In genomic region chr1:213394837-213395236, GRCh38 we compare ENCODE assay signal across 27 cellular contexts.
"Had no signal": no experiment of that assay in that cellular context is flagged by ENCODE, and none has a peak within 500 bp of the region (broad histone marks: within the 10 kb centered on the region; RNA-seq: fewer than 3 reads in every experiment).

No MANE protein-coding gene starts in this region.

- H3K4me2 ChIP-seq: hepatocyte had no signal

- H3K27ac Mint-ChIP-seq: naive thymus-derived CD8-positive, alpha-beta T cell; nephron; progenitor cell of endocrine pancreas; stimulated activated effector memory CD8-positive, alpha-beta T cell treated with anti-CD3 and anti-CD28 coated beads, Interleukin-12 subunit alpha, Interleukin-12 subunit beta, amount 100 ng/mL, for 72 hours; stimulated activated naive CD8-positive, alpha-beta T cell treated with anti-CD3 and anti-CD28 coated beads, Interleukin-15, Interleukin-2, amounts not matched to agents 100 ng/mL and 50 ng/mL, for 24 hours had no signal

- H3K36me3 Mint-ChIP-seq: naive thymus-derived CD8-positive, alpha-beta T cell; stimulated activated effector memory CD8-positive, alpha-beta T cell treated with anti-CD3 and anti-CD28 coated beads, Interleukin-12 subunit alpha, Interleukin-12 subunit beta, amount 100 ng/mL, for 72 hours had no signal

- H3K4me3 ChIP-seq: heart right ventricle, hepatocyte, left lung, lower lobe of right lung, right atrium auricular region, skin epidermis, suprapubic skin, thoracic aorta, tibial artery, upper lobe of right lung had no signal

- H3K4me3 Mint-ChIP-seq: naive thymus-derived CD8-positive, alpha-beta T cell; nephron; stimulated activated effector memory CD8-positive, alpha-beta T cell treated with anti-CD3 and anti-CD28 coated beads, Interleukin-12 subunit alpha, Interleukin-12 subunit beta, amount 100 ng/mL, for 72 hours; stimulated activated naive CD8-positive, alpha-beta T cell treated with anti-CD3 and anti-CD28 coated beads, Interleukin-15, Interleukin-2, amounts not matched to agents 100 ng/mL and 50 ng/mL, for 24 hours had no signal

- FAIRE-seq: keratinocyte, urothelium cell line had no signal

- H3K4me1 Mint-ChIP-seq: naive thymus-derived CD8-positive, alpha-beta T cell; stimulated activated effector memory CD8-positive, alpha-beta T cell treated with anti-CD3 and anti-CD28 coated beads, Interleukin-12 subunit alpha, Interleukin-12 subunit beta, amount 100 ng/mL, for 72 hours had no signal

- H3K27me3 Mint-ChIP-seq: stimulated activated naive CD8-positive, alpha-beta T cell treated with anti-CD3 and anti-CD28 coated beads, Interleukin-15, Interleukin-2, amounts not matched to agents 100 ng/mL and 50 ng/mL, for 24 hours had no signal

- H2AFZ ChIP-seq: hepatocyte had no signal

- H3K4me1 ChIP-seq: left lung, lower lobe of right lung, right atrium auricular region, tibial artery, upper lobe of right lung had no signal

- H3K9me3 Mint-ChIP-seq: stimulated activated effector memory CD8-positive, alpha-beta T cell treated with anti-CD3 and anti-CD28 coated beads, Interleukin-12 subunit alpha, Interleukin-12 subunit beta, amount 100 ng/mL, for 72 hours; stimulated activated naive CD8-positive, alpha-beta T cell treated with anti-CD3 and anti-CD28 coated beads, Interleukin-15, Interleukin-2, amounts not matched to agents 100 ng/mL and 50 ng/mL, for 24 hours had no signal

- DNase-seq: heart right ventricle; kidney glomerular epithelial cell; left cardiac atrium; left lung; lower lobe of right lung; mammary epithelial cell; mesenchymal stem cell; naive thymus-derived CD8-positive, alpha-beta T cell; occipital lobe; stimulated activated CD4-positive, alpha-beta T cell treated with anti-CD3 and anti-CD28 coated beads, Interleukin-4, amount 100 ng/mL, for 24 hours; stimulated activated naive CD4-positive, alpha-beta T cell; tibial artery; trophoblast cell; upper lobe of right lung had no signal

- H3K79me2 ChIP-seq: hepatocyte had no signal

- H3K9me3 ChIP-seq: heart right ventricle, left lung, lower lobe of right lung, neutrophil, right atrium auricular region, suprapubic skin, thoracic aorta, tibial artery, upper lobe of right lung had no signal

- H3K27ac ChIP-seq: heart right ventricle, hepatocyte, left lung, lower lobe of right lung, neutrophil, right atrium auricular region, skin epidermis, suprapubic skin, thoracic aorta, tibial artery, upper lobe of right lung had no signal

- H3K27me3 ChIP-seq: heart right ventricle, hepatocyte, left lung, neutrophil, right atrium auricular region, tibial artery, upper lobe of right lung had no signal

- H3K36me3 ChIP-seq: heart right ventricle, left lung, lower lobe of right lung, neutrophil, right atrium auricular region, suprapubic skin, thoracic aorta, tibial artery, upper lobe of right lung had no signal

- ATAC-seq: heart right ventricle; left cardiac atrium; left lung; lower lobe of right lung; naive thymus-derived CD8-positive, alpha-beta T cell; sciatic nerve; stimulated activated effector memory CD8-positive, alpha-beta T cell treated with anti-CD3 and anti-CD28 coated beads, Interleukin-12 subunit alpha, Interleukin-12 subunit beta, amount 100 ng/mL, for 72 hours; upper lobe of right lung had no signal
